In genomic region chr2:96549466-96549785, GRCh38 we compare ENCODE assay signal across 1 cellular context.
TF ChIP-seq lines count a peak whose summit lies in the region.

No MANE protein-coding gene starts in this region.

TF ChIP-seq in HCT116, 20 proteins besides CTCF, POLR2A, EP300 and RAD21:
- TF ChIP-seq SP1 (IDR thresholded peaks at IDR 0.05; ENCODE audit: low read depth) (no peak), REST (IDR thresholded peaks at IDR 0.05; ENCODE audit: low read depth) (no peak), SRF (IDR thresholded peaks at IDR 0.05; ENCODE audit: low read depth) (no peak), YY1 (IDR thresholded peaks at IDR 0.05; ENCODE audit: extremely low read depth, insufficient replicate concordance, low read depth, low read length) (no peak), ZNF274 (IDR thresholded peaks at IDR 0.05; ENCODE audit: low read depth, low read length) (no peak), ELF1 (IDR thresholded peaks at IDR 0.05; ENCODE audit: borderline replicate concordance, low read depth) (no peak), TCF7L2 (IDR thresholded peaks at IDR 0.05; ENCODE audit: borderline replicate concordance, extremely low read depth, insufficient read depth, insufficient read length) (no peak)
